Comparison of ENCODE assay signal across 1 cellular context in genomic region chr12:121788176-121788818, GRCh38.
TF ChIP-seq lines count a peak whose summit lies in the region.

No MANE protein-coding gene starts in this region.

TF ChIP-seq in IMR-90, 13 proteins besides CTCF, POLR2A, EP300 and RAD21:
- TF ChIP-seq RFX5 (IDR thresholded peaks at IDR 0.05; ENCODE audit: low read depth, low read length) (no peak), USF2 (IDR thresholded peaks at IDR 0.05; ENCODE audit: low read depth, low read length) (no peak), SMC3 (IDR thresholded peaks at IDR 0.05; ENCODE audit: low read depth, low read length) (no peak), MAFK (IDR thresholded peaks at IDR 0.05; ENCODE audit: low read depth, low read length) (no peak), NFE2L2 (IDR thresholded peaks at IDR 0.05; ENCODE audit: low read depth, low read length) (no peak), BHLHE40 (IDR thresholded peaks at IDR 0.05; ENCODE audit: low read depth, low read length) (no peak), ELK1 (IDR thresholded peaks at IDR 0.05; ENCODE audit: borderline replicate concordance, low read depth, low read length) (no peak), CHD1 (IDR thresholded peaks at IDR 0.05; ENCODE audit: low read depth, low read length) (no peak), FOS (IDR thresholded peaks at IDR 0.05; ENCODE audit: low read depth, low read length) (no peak), MXI1 (IDR thresholded peaks at IDR 0.05; ENCODE audit: borderline replicate concordance, low read depth, low read length) (no peak), RCOR1 (IDR thresholded peaks at IDR 0.05; ENCODE audit: insufficient replicate concordance, low read length) (no peak), CEBPB (IDR thresholded peaks at IDR 0.05; ENCODE audit: low read depth, low read length) (no peak), MAZ (IDR thresholded peaks at IDR 0.05; ENCODE audit: borderline replicate concordance, low read depth, low read length) (no peak)
